In genomic region chr1:103129255-103129654, GRCh38 we compare ENCODE assay signal across 25 cellular contexts. TPM values are rescaled to one million over a fixed set of nuclear protein-coding genes. Genes with fewer than 3 reads are reported as not detected.
DNase-seq lines count a peak whose midpoint lies in the region; ATAC-seq and TF ChIP-seq lines count a peak whose summit lies in the region.
"Had no signal": no experiment of that assay in that cellular context is flagged by ENCODE, and none has a peak within 500 bp of the region (broad histone marks: within the 10 kb centered on the region; RNA-seq: fewer than 3 reads in every experiment).

No MANE protein-coding gene starts in this region.

- H3K4me3 ChIP-seq in GM23248 (no peak overlapping the region), adipocyte (ENCODE audit: low read length) (no peak overlapping the region), fibroblast of villous mesenchyme (ENCODE audit: low read depth, low read length) (no peak overlapping the region), skeletal muscle satellite cell (ENCODE audit: low read length) (no peak overlapping the region)
- H3K4me3 ChIP-seq: dorsolateral prefrontal cortex, prostate gland had no signal

- H3K79me2 ChIP-seq in GM23248 (ENCODE audit: insufficient read depth), result no peaks in the 10 kb centered on the region

- WGBS in GM23248 (ENCODE audit: low coverage in 1 of 2, low lambda C conversion rate in 2 of 2, missing lambda C conversion rate in 2 of 2), 2 experiments, result 25 to 30% methylated on average over 1 of the region's 1 CpG

- TF ChIP-seq CTCF in fibroblast of villous mesenchyme (IDR thresholded peaks at IDR 0.05; ENCODE audit: insufficient read depth, low read depth, low read length), result no peak

- peak overlapping the region; percentile 38 for H3K27ac ChIP-seq in GM23248
- H3K27ac ChIP-seq: dorsolateral prefrontal cortex, prostate gland had no signal

- peak; percentile 81 for DNase-seq in GM23248
- peak; percentile 48 for DNase-seq in adipocyte (ENCODE audit: low read depth)
- peak; percentile 54 for DNase-seq in fibroblast of villous mesenchyme (ENCODE audit: low read depth)
- DNase-seq in AML-193 (lab: John Stamatoyannopoulos, UW), result no peak
- no peak for DNase-seq in NCI-H128 (lab: John Stamatoyannopoulos, UW; ENCODE audit: unreplicated experiment)
- no peak for DNase-seq in NCI-H187 (lab: John Stamatoyannopoulos, UW)
- DNase-seq: activated CD4-positive, CD25-positive, alpha-beta regulatory T cell; activated T-cell treated with anti-CD3 and anti-CD28 coated beads, Interleukin-2, amount 50 U/mL, for 72 hours; DMS 273 treated with DMSO at 0.1 percent for 48 hours; dorsolateral prefrontal cortex; erythroblast; hypothalamus; kidney; mesendoderm; NCI-H2029 treated with DMSO at 0.1 percent for 48 hours; NCI-H526; nephron progenitor cell; SIG-M5; T-helper 2 cell had no signal

- ATAC-seq in GM18909 (IDR thresholded peaks at IDR 0.05; ENCODE audit: poor library complexity, unreplicated experiment), result no peak
- ATAC-seq: activated naive CD4-positive, alpha-beta T cell treated with anti-CD3 and anti-CD28 coated beads, Interleukin-2, amount 50 U/mL, for 72 hours; activated T-cell treated with anti-CD3 and anti-CD28 coated beads, Interleukin-2, amount 50 U/mL, for 72 hours; stimulated activated effector memory CD8-positive, alpha-beta T cell treated with anti-CD3 and anti-CD28 coated beads, Interleukin-12 subunit alpha, Interleukin-12 subunit beta, amount 100 ng/mL, for 72 hours had no signal

- H3K9ac ChIP-seq in GM23248, result no peak overlapping the region
- H3K9ac ChIP-seq in adipocyte (ENCODE audit: low read length), result no peak overlapping the region
- no peak overlapping the region for H3K9ac ChIP-seq in skeletal muscle satellite cell (ENCODE audit: low read depth, low read length)

- no peaks in the 10 kb centered on the region for H4K20me1 ChIP-seq in GM23248 (ENCODE audit: insufficient read depth)

- no peak overlapping the region for H2AFZ ChIP-seq in GM23248

- H3F3A ChIP-seq in GM23248 (ENCODE audit: insufficient read depth), result peaks cover 4% of the 10 kb centered on the region; the same call in 1 of the 2 replicates

- H3K9me2 ChIP-seq in GM23248 (ENCODE audit: insufficient read depth), result no peaks in the 10 kb centered on the region

- H3K4me1 ChIP-seq in GM23248 (ENCODE audit: insufficient read depth) (peaks cover 16% of the 10 kb centered on the region), adipocyte (ENCODE audit: control insufficient read depth, insufficient read depth, low read length) (peaks cover 15% of the 10 kb centered on the region), skeletal muscle satellite cell (ENCODE audit: control insufficient read depth, insufficient read depth, low read length) (peaks cover 14% of the 10 kb centered on the region)
- H3K4me1 ChIP-seq: prostate gland had no signal

- H3K9me3 ChIP-seq in GM23248 (ENCODE audit: low read depth), result no peaks in the 10 kb centered on the region
- no peaks in the 10 kb centered on the region for H3K9me3 ChIP-seq in adipocyte (ENCODE audit: control insufficient read depth, low read length)
- H3K9me3 ChIP-seq in skeletal muscle satellite cell (replicated peaks; ENCODE audit: low read length), result no peaks in the 10 kb centered on the region
- H3K9me3 ChIP-seq: prostate gland had no signal

- H3K4me2 ChIP-seq in GM23248 (ENCODE audit: unreplicated experiment) (no peak overlapping the region), skeletal muscle satellite cell (ENCODE audit: low read length) (peak overlapping the region; percentile 23)

- in situ Hi-C loops in GM23248 (cut with MboI), result no loop called here

- no peaks in the 10 kb centered on the region for H3K36me3 ChIP-seq in GM23248 (ENCODE audit: low read depth)
- H3K36me3 ChIP-seq in adipocyte (ENCODE audit: control insufficient read depth, insufficient read depth, low read length, severe bottlenecking), result no peaks in the 10 kb centered on the region
- no peaks in the 10 kb centered on the region for H3K36me3 ChIP-seq in skeletal muscle satellite cell (ENCODE audit: insufficient read depth, low read length)
- H3K36me3 ChIP-seq: prostate gland had no signal

- H3K27me3 ChIP-seq in GM23248 (replicated peaks; ENCODE audit: insufficient read depth) (no peaks in the 10 kb centered on the region), adipocyte (replicated peaks; ENCODE audit: control insufficient read depth, insufficient read depth, low read length) (no peaks in the 10 kb centered on the region), skeletal muscle satellite cell (ENCODE audit: control insufficient read depth, insufficient read depth, low read length) (no peaks in the 10 kb centered on the region)
- H3K27me3 ChIP-seq: dorsolateral prefrontal cortex had no signal

RNA-seq across cellular contexts. Expression of gene COL11A1, which starts 20.9 kb away (rescaled TPM):
- 10.0 and 10.2 TPM in 2 replicates for total RNA-seq in GM23248 (2014; rRNA removed; shearing (Covaris generic))
- polyA plus RNA-seq in GM23248 (2016; fragmentation: Nextera tagmentation; extraction: Ambion mirVana), result 6.1 and 7.1 TPM in 2 replicates
- total RNA-seq in fibroblast of villous mesenchyme, result 18.6 and 19.6 TPM in 2 replicates
- 10.4 and 23.8 TPM in 2 replicates for total RNA-seq in skeletal muscle satellite cell (2012; rRNA removed)
- total RNA-seq: activated naive CD4-positive, alpha-beta T cell treated with anti-CD3 and anti-CD28 coated beads, Interleukin-2, amount 50 U/mL, for 72 hours; activated T-cell treated with anti-CD3 and anti-CD28 coated beads, Interleukin-2, amount 50 U/mL, for 72 hours had no signal
- polyA plus RNA-seq: CD14-positive monocyte had no signal

Comparison
In these comparisons a context has a peak if more than half of its experiments do, and no peak if none do; other contexts are left out.
1. DNase-seq: peak in GM23248 (single experiment), adipocyte (single experiment) and fibroblast of villous mesenchyme (single experiment); none in AML-193 (0 of 2), NCI-H128 (single experiment) and NCI-H187 (0 of 2).